Comparison of ENCODE assay signal across 8 cellular contexts in genomic region chr12:14185441-14186192, GRCh38.
DNase-seq lines count a peak whose midpoint lies in the region; TF ChIP-seq lines count a peak whose summit lies in the region.

No MANE protein-coding gene starts in this region.

- H3K4me2 ChIP-seq in Loucy (ENCODE audit: low read depth, low read length, poor library complexity, severe bottlenecking): no peak overlapping the region

- H3K36me3 Mint-ChIP-seq in HFFc6 (ENCODE audit: low read depth): no peaks in the 10 kb centered on the region

- H3F3A ChIP-seq in Loucy (ENCODE audit: low read depth): no peaks in the 10 kb centered on the region

- no peaks in the 10 kb centered on the region for H3K79me2 ChIP-seq in Loucy (ENCODE audit: insufficient read depth, low read length)

- H3K9me3 ChIP-seq in AG04450 (ENCODE audit: control insufficient read depth, insufficient read depth, low read length): no peaks in the 10 kb centered on the region
- no peaks in the 10 kb centered on the region for H3K9me3 ChIP-seq in Loucy (ENCODE audit: insufficient read depth, low read depth, low read length)
- no peaks in the 10 kb centered on the region for H3K9me3 ChIP-seq in Peyer's patch

- H3K4me3 ChIP-seq in AG04450 (ENCODE audit: low read depth, low read length) (no peak overlapping the region), GM06990 (replicated peaks; ENCODE audit: low read depth, low read length) (no peak overlapping the region), Loucy (ENCODE audit: low read length, poor library complexity, severe bottlenecking) (no peak overlapping the region), Peyer's patch (no peak overlapping the region)

- H3K27ac ChIP-seq in AG04450 (ENCODE audit: low read depth, low read length) (no peak overlapping the region), Peyer's patch (no peak overlapping the region)

- peak overlapping the region; percentile 72 for H2AFZ ChIP-seq in Loucy (ENCODE audit: low read length)

- H3K36me3 ChIP-seq in GM06990 (ENCODE audit: control insufficient read depth, insufficient read depth, low read length) (no peaks in the 10 kb centered on the region), Loucy (ENCODE audit: insufficient read depth, low read length) (no peaks in the 10 kb centered on the region), Peyer's patch (no peaks in the 10 kb centered on the region)

- H3K27me3 ChIP-seq in AG04450 (ENCODE audit: control insufficient read depth, insufficient read depth, low read length): peaks cover 3% of the 10 kb centered on the region
- H3K27me3 ChIP-seq in GM06990 (replicated peaks; ENCODE audit: control insufficient read depth, insufficient read depth, low read length): no peaks in the 10 kb centered on the region
- H3K27me3 ChIP-seq in Loucy (ENCODE audit: insufficient read depth, low read length, poor library complexity, severe bottlenecking): no peaks in the 10 kb centered on the region
- H3K27me3 ChIP-seq in Peyer's patch: no peaks in the 10 kb centered on the region

- TF ChIP-seq CTCF in AG04450 (IDR thresholded peaks at IDR 0.05; ENCODE audit: low read depth, low read length) (peak; percentile 76), GM06990 (IDR thresholded peaks at IDR 0.05; ENCODE audit: insufficient read depth, low read length, poor library complexity, severe bottlenecking) (peak; percentile 83), HFFc6 (IDR thresholded peaks at IDR 0.05) (peak; percentile 88), Loucy (conservative IDR thresholded peaks at IDR 0.05; ENCODE audit: low read length) (peak; percentile 86), Peyer's patch (IDR thresholded peaks at IDR 0.05) (peak in 5 of 6 experiments; percentile 31 to 80 (median 72))

- H3K9ac ChIP-seq in Loucy (ENCODE audit: low read depth, low read length, poor library complexity, severe bottlenecking): no peak overlapping the region

- H4K20me1 ChIP-seq in Loucy (ENCODE audit: insufficient read depth, low read length, poor library complexity, severe bottlenecking): no peaks in the 10 kb centered on the region

- CTCF ChIA-PET in AG04450 (lab: Charles Lee): interaction anchor here (0.5 to 3.2 kb wide), 32 partner anchors 9 to 1243 kb away, joined by 3 to 18 read pairs (median 4); partner anchors contain the start of gene ATF7IP

- peaks cover 14% of the 10 kb centered on the region for H3K4me1 Mint-ChIP-seq in HFFc6 (ENCODE audit: low read depth)

- H3K4me1 ChIP-seq in Loucy (ENCODE audit: insufficient read depth, low read length, poor library complexity, severe bottlenecking): no peaks in the 10 kb centered on the region
- H3K4me1 ChIP-seq in Peyer's patch: no peaks in the 10 kb centered on the region

- no peaks in the 10 kb centered on the region for H3K9me2 ChIP-seq in Loucy (replicated peaks; ENCODE audit: low read depth, low read length)

- H3K4me3 Mint-ChIP-seq in HFFc6: peak overlapping the region; percentile 69; the same call in 1 of the 2 replicates

- TF ChIP-seq POLR2A in Peyer's patch (IDR thresholded peaks at IDR 0.05): no peak

- no peak overlapping the region for H3K27ac Mint-ChIP-seq in HFFc6

- DNase-seq in AG04450 (ENCODE audit: low read depth, low spot score) (peak; percentile 2), GM06990 (ENCODE audit: extremely low read depth, insufficient read length) (peak; percentile 28), HFFc6 (peak; percentile 38), Peyer's patch (peak in 2 of 3 donors; percentile 29 to 62), dermis microvascular lymphatic vessel endothelial cell (ENCODE audit: low read depth in 2 of 2) (peak; percentile 16 to 42), mucosa of gallbladder (ENCODE audit: low spot score) (peak; percentile 43), MV-4-11 (lab: John Stamatoyannopoulos, UW) (no peak)

- POLR2A ChIA-PET in AG04450 (lab: Yijun Ruan, JAX): interaction anchor here (0.7 kb wide), 1 partner anchor 14 kb away, joined by 3 read pairs; no protein-coding TSS in a partner anchor

- H3K9me3 Mint-ChIP-seq in HFFc6: no peaks in the 10 kb centered on the region

- H3K27me3 Mint-ChIP-seq in HFFc6 (ENCODE audit: insufficient read depth): peaks cover 13% of the 10 kb centered on the region; the same call in 1 of the 2 replicates
